Comparison of ENCODE assay signal across 20 cellular contexts in genomic region chr15:100680726-100681125, GRCh38.
DNase-seq lines count a peak whose midpoint lies in the region; ATAC-seq and TF ChIP-seq lines count a peak whose summit lies in the region.
"Had no signal": no experiment of that assay in that cellular context is flagged by ENCODE, and none has a peak within 500 bp of the region (broad histone marks: within the 10 kb centered on the region; RNA-seq: fewer than 3 reads in every experiment).

No MANE protein-coding gene starts in this region.

- no peaks in the 10 kb centered on the region for H3K36me3 ChIP-seq in gastrocnemius medialis

- H3K18ac ChIP-seq in H9 (ENCODE audit: insufficient read length, low read depth, low read length) = no peak overlapping the region

- H2BK12ac ChIP-seq in H9 (ENCODE audit: insufficient read length, low read depth, low read length) = no peak overlapping the region

- no peak overlapping the region for H2AK5ac ChIP-seq in H9 (ENCODE audit: insufficient read length, low read length)

- no peak overlapping the region for H2BK120ac ChIP-seq in H9 (ENCODE audit: low read depth, low read length, poor library complexity, severe bottlenecking)

- intact Hi-C loops in gastrocnemius medialis (cut with DNase I; ENCODE audit: low total_unique reads) = no loop called here

- H3K4me3 ChIP-seq in coronary artery = no peak overlapping the region
- H3K4me3 ChIP-seq in gastrocnemius medialis = no peak overlapping the region
- H3K4me3 ChIP-seq: GM23248 had no signal

- H2AFZ ChIP-seq in H9 (ENCODE audit: low read length) = no peak overlapping the region
- H2AFZ ChIP-seq: GM23248 had no signal

- in situ Hi-C loops in gastrocnemius medialis (cut with MboI; ENCODE audit: low sequenced_read_pairs in 4 of 4) = no loop called here

- H4K5ac ChIP-seq in H9 (ENCODE audit: insufficient read length, low read depth, low read length) = no peak overlapping the region

- no peak overlapping the region for H3K4me3 Mint-ChIP-seq in H9
- H3K4me3 Mint-ChIP-seq: CD4-positive, alpha-beta memory T cell had no signal

- H2BK20ac ChIP-seq in H9 (ENCODE audit: low read depth, low read length, poor library complexity, severe bottlenecking) = no peak overlapping the region

- H3K9me3 ChIP-seq in H9 (ENCODE audit: control insufficient read depth, low read depth, low read length) (peaks cover 7% of the 10 kb centered on the region), gastrocnemius medialis (no peaks in the 10 kb centered on the region)

- H3K4me1 ChIP-seq in H9 (ENCODE audit: insufficient read depth, low read length) = no peaks in the 10 kb centered on the region
- no peaks in the 10 kb centered on the region for H3K4me1 ChIP-seq in gastrocnemius medialis
- H3K4me1 ChIP-seq: Caco-2 had no signal

- H3K9ac ChIP-seq in H9 (ENCODE audit: extremely low read depth, insufficient read length, low read length) = no peak overlapping the region
- H3K9ac ChIP-seq: GM23248 had no signal

- ATAC-seq in gastrocnemius medialis (peak; percentile 49 to 62), GM21529 (IDR thresholded peaks at IDR 0.05; ENCODE audit: unreplicated experiment) (no peak)
- ATAC-seq: HCT116 had no signal

- no peak overlapping the region for H2BK15ac ChIP-seq in H9 (ENCODE audit: low read depth, low read length)

- no peaks in the 10 kb centered on the region for H3K79me2 ChIP-seq in H9 (ENCODE audit: insufficient read depth, low read length)

- no peak overlapping the region for H3K56ac ChIP-seq in H9 (ENCODE audit: insufficient read length, low read depth, low read length)

- WGBS in H9 (ENCODE audit: extremely low coverage, insufficient read length, low lambda C conversion rate) = no CpG with 5 or more reads among the region's 6 CpGs

- peaks cover 4 to 12% (median 9%) of the 10 kb centered on the region in 3 experiments for H3K36me3 Mint-ChIP-seq in H9 (ENCODE audit: insufficient read depth in 1 of 3, low read depth in 3 of 3)

- peaks cover 11% of the 10 kb centered on the region for H3K27me3 Mint-ChIP-seq in H9 (ENCODE audit: low read depth)

- no peak overlapping the region for H3T11ph ChIP-seq in H9 (ENCODE audit: low read length)

- no peaks in the 10 kb centered on the region for H4K20me1 ChIP-seq in H9 (ENCODE audit: control insufficient read depth, insufficient read depth, insufficient read length)

- peaks cover 28 to 33% of the 10 kb centered on the region in 2 experiments for H3K9me3 Mint-ChIP-seq in H9

- no peak overlapping the region for H2BK5ac ChIP-seq in H9 (ENCODE audit: insufficient read length, low read length)

- no peaks in the 10 kb centered on the region for H3K79me1 ChIP-seq in H9 (ENCODE audit: insufficient read depth, low read depth, low read length, poor library complexity, severe bottlenecking)

- H3K27ac ChIP-seq in H9 (ENCODE audit: insufficient read length, low read depth, low read length) = no peak overlapping the region
- no peak overlapping the region for H3K27ac ChIP-seq in coronary artery
- peak overlapping the region; percentile 28 to 55 (median 49) for H3K27ac ChIP-seq in gastrocnemius medialis
- H3K27ac ChIP-seq: 22Rv1, GM23248 had no signal

- no peak overlapping the region for H3K4ac ChIP-seq in H9 (ENCODE audit: low read depth, low read length)

- no peak overlapping the region for H3K4me2 ChIP-seq in H9 (ENCODE audit: insufficient read depth, insufficient read length, low read length)

- H4K91ac ChIP-seq in H9 (ENCODE audit: insufficient read length, low read depth, low read length) = no peak overlapping the region

- no peak overlapping the region for H3K23ac ChIP-seq in H9 (ENCODE audit: insufficient read length, low read depth, low read length)

- TF ChIP-seq CTCF in H9 (conservative IDR thresholded peaks at IDR 0.05) (no peak), coronary artery (IDR thresholded peaks at IDR 0.05) (no peak), gastrocnemius medialis (IDR thresholded peaks at IDR 0.05 in 4 of 5, conservative IDR thresholded peaks at IDR 0.05 in 1 of 5) (no peak)

- H3K23me2 ChIP-seq in H9 (ENCODE audit: insufficient read length, low read depth, low read length, poor library complexity, severe bottlenecking) = no peaks in the 10 kb centered on the region

- H3K4me1 Mint-ChIP-seq in H9 = no peaks in the 10 kb centered on the region
- H3K4me1 Mint-ChIP-seq: CD4-positive, alpha-beta memory T cell had no signal

- H3K14ac ChIP-seq in H9 (ENCODE audit: insufficient read depth, low read length) = no peak overlapping the region

- H3K27me3 ChIP-seq in H9 (ENCODE audit: insufficient read depth, low read length) (no peaks in the 10 kb centered on the region), gastrocnemius medialis (no peaks in the 10 kb centered on the region)

- no peak for TF ChIP-seq POLR2A in gastrocnemius medialis (IDR thresholded peaks at IDR 0.05)

- H3K27ac Mint-ChIP-seq in H9 = no peak overlapping the region

- DNase-seq in AG08396 (ENCODE audit: low spot score) = peak; percentile 1
- peak; percentile 0 for DNase-seq in H9
- peak; percentile 24 for DNase-seq in coronary artery (ENCODE audit: low spot score)
- no peak for DNase-seq in gastrocnemius medialis
- no peak for DNase-seq in Kasumi-1 (lab: John Stamatoyannopoulos, UW)
- DNase-seq in globus pallidus (ENCODE audit: low spot score) = no peak
- no peak for DNase-seq in T-helper 1 cell
- DNase-seq: AML-193; C1 segment of cervical spinal cord; Caco-2; CD4-positive, alpha-beta memory T cell; DMS 273 treated with DMSO at 0.1 percent for 48 hours; DMS79; EL; GDM1; GM23248; H7 had no signal

- no peak overlapping the region for H4K8ac ChIP-seq in H9 (replicated peaks; ENCODE audit: insufficient read length, low read depth, low read length)

Comparison
In these comparisons a context has a peak if more than half of its experiments do, and no peak if none do; other contexts are left out.
1. DNase-seq: peak in AG08396 (single experiment), H9 (single experiment) and coronary artery (single experiment); none in gastrocnemius medialis (0 of 2), Kasumi-1 (0 of 2), globus pallidus (single experiment) and T-helper 1 cell (0 of 5).
2. H3K27ac ChIP-seq: peak in gastrocnemius medialis (4 of 4); none in H9 (single experiment) and coronary artery (0 of 2).